In genomic region chr18:23583071-23583865, GRCh38 we compare ENCODE assay signal across 12 cellular contexts. TPM values are rescaled to one million over a fixed set of nuclear protein-coding genes. Genes with fewer than 3 reads are reported as not detected.
DNase-seq lines count a peak whose midpoint lies in the region; ATAC-seq and TF ChIP-seq lines count a peak whose summit lies in the region.
"Had no signal": no experiment of that assay in that cellular context is flagged by ENCODE, and none has a peak within 500 bp of the region (broad histone marks: within the 10 kb centered on the region; RNA-seq: fewer than 3 reads in every experiment).

No MANE protein-coding gene starts in this region.

- H3K9me3 Mint-ChIP-seq in activated naive CD8-positive, alpha-beta T cell (ENCODE audit: low read depth) = no peaks in the 10 kb centered on the region
- H3K9me3 Mint-ChIP-seq in activated naive CD8-positive, alpha-beta T cell treated with anti-CD3 and anti-CD28 coated beads, Interleukin-2, amount 50 U/mL, for 24 hours = no peaks in the 10 kb centered on the region
- no peaks in the 10 kb centered on the region for H3K9me3 Mint-ChIP-seq in natural killer cell
- H3K9me3 Mint-ChIP-seq: activated naive CD8-positive, alpha-beta T cell treated with anti-CD3 and anti-CD28 coated beads, Interleukin-2, amount 10 ng/mL, durations not matched to agents 7 days and 5 days had no signal

- peaks cover 61% of the 10 kb centered on the region for H3K4me1 Mint-ChIP-seq in activated naive CD8-positive, alpha-beta T cell (ENCODE audit: low read depth)
- H3K4me1 Mint-ChIP-seq in activated naive CD8-positive, alpha-beta T cell treated with anti-CD3 and anti-CD28 coated beads, Interleukin-2, amount 50 U/mL, for 24 hours = peaks cover 61% of the 10 kb centered on the region
- H3K4me1 Mint-ChIP-seq in natural killer cell = peaks cover 71 to 80% of the 10 kb centered on the region in 2 donors

- H3K27me3 Mint-ChIP-seq in activated naive CD8-positive, alpha-beta T cell = no peaks in the 10 kb centered on the region
- H3K27me3 Mint-ChIP-seq in activated naive CD8-positive, alpha-beta T cell treated with anti-CD3 and anti-CD28 coated beads, Interleukin-2, amount 50 U/mL, for 24 hours = no peaks in the 10 kb centered on the region
- no peaks in the 10 kb centered on the region for H3K27me3 Mint-ChIP-seq in natural killer cell (ENCODE audit: low read depth in 2 of 2)
- H3K27me3 Mint-ChIP-seq: activated naive CD8-positive, alpha-beta T cell treated with anti-CD3 and anti-CD28 coated beads, Interleukin-2, amount 10 ng/mL, durations not matched to agents 7 days and 5 days had no signal

- POLR2A ChIA-PET in A673 (lab: Charles Lee; ENCODE audit: low non-redundant PET) = no interaction called here

- no peaks in the 10 kb centered on the region for H3K9me3 ChIP-seq in upper lobe of right lung
- no peaks in the 10 kb centered on the region for H3K9me3 ChIP-seq in A673 (ENCODE audit: low read depth, low read length, poor library complexity, severe bottlenecking)
- H3K9me3 ChIP-seq: right atrium auricular region had no signal

- peaks cover 52% of the 10 kb centered on the region for H3K4me1 ChIP-seq in upper lobe of right lung
- peaks cover 20% of the 10 kb centered on the region for H3K4me1 ChIP-seq in A673 (ENCODE audit: insufficient read depth, low read length, poor library complexity, severe bottlenecking)

- TF ChIP-seq CTCF in natural killer cell (IDR thresholded peaks at IDR 0.05) (no peak), upper lobe of right lung (IDR thresholded peaks at IDR 0.05) (no peak), GM13977 (IDR thresholded peaks at IDR 0.05; ENCODE audit: extremely low read depth, insufficient read depth, missing control alignments) (no peak), A673 (conservative IDR thresholded peaks at IDR 0.05; ENCODE audit: low read depth, low read length) (no peak)

- H3K36me3 Mint-ChIP-seq in activated naive CD8-positive, alpha-beta T cell = peaks cover 7% of the 10 kb centered on the region
- peaks cover 11% of the 10 kb centered on the region for H3K36me3 Mint-ChIP-seq in activated naive CD8-positive, alpha-beta T cell treated with anti-CD3 and anti-CD28 coated beads, Interleukin-2, amount 50 U/mL, for 24 hours (ENCODE audit: low read depth)
- no peaks in the 10 kb centered on the region for H3K36me3 Mint-ChIP-seq in natural killer cell

- H3K4me3 ChIP-seq in upper lobe of right lung (peak overlapping the region; percentile 95), A673 (ENCODE audit: low read depth, low read length, poor library complexity, severe bottlenecking) (no peak overlapping the region)
- H3K4me3 ChIP-seq: K562, right atrium auricular region had no signal

- ATAC-seq in activated naive CD8-positive, alpha-beta T cell treated with anti-CD3 and anti-CD28 coated beads, Interleukin-2, amount 50 U/mL, for 24 hours = no peak
- ATAC-seq in natural killer cell (no peak), upper lobe of right lung (no peak)
- ATAC-seq: K562 had no signal

- CTCF ChIA-PET in A673 (lab: Charles Lee) = no interaction called here

- no peak for DNase-seq in activated naive CD8-positive, alpha-beta T cell treated with anti-CD3 and anti-CD28 coated beads, Interleukin-2, amount 50 U/mL, for 24 hours
- no peak for DNase-seq in natural killer cell
- DNase-seq in upper lobe of right lung = no peak
- no peak for DNase-seq in DMS153 treated with DMSO at 0.1 percent for 48 hours (lab: John Stamatoyannopoulos, UW; ENCODE audit: unreplicated experiment)
- no peak for DNase-seq in GM13977 (ENCODE audit: low spot score)
- DNase-seq in A673 (ENCODE audit: low spot score) = no peak
- DNase-seq: activated naive CD8-positive, alpha-beta T cell treated with anti-CD3 and anti-CD28 coated beads, Interleukin-2, amount 10 ng/mL, durations not matched to agents 7 days and 5 days; NCI-H2029 treated with DMSO at 0.1 percent for 48 hours had no signal

- no peaks in the 10 kb centered on the region for H3K27me3 ChIP-seq in upper lobe of right lung
- H3K27me3 ChIP-seq in A673 (replicated peaks; ENCODE audit: insufficient read depth, low read depth, low read length, poor library complexity) = no peaks in the 10 kb centered on the region
- H3K27me3 ChIP-seq: right atrium auricular region had no signal

- intact Hi-C loops in natural killer cell (cut with micrococcal nuclease) (no loop called here), upper lobe of right lung (cut with DNase I) (loop anchor here (5.0 kb wide), 1 partner anchor 61 kb away; no protein-coding TSS in a partner anchor), A673 (cut with micrococcal nuclease; ENCODE audit: unreplicated experiment) (no loop called here)

- no peaks in the 10 kb centered on the region for H3K36me3 ChIP-seq in upper lobe of right lung
- H3K36me3 ChIP-seq in A673 (ENCODE audit: insufficient read depth, low read length, poor library complexity, severe bottlenecking) = no peaks in the 10 kb centered on the region
- H3K36me3 ChIP-seq: right atrium auricular region had no signal

- BruUV-seq in A673 (replicated peaks; lab: Mats Ljungman, UMichigan) = no TSS peak

- peak overlapping the region; percentile 27 for H3K4me3 Mint-ChIP-seq in activated naive CD8-positive, alpha-beta T cell
- H3K4me3 Mint-ChIP-seq in activated naive CD8-positive, alpha-beta T cell treated with anti-CD3 and anti-CD28 coated beads, Interleukin-2, amount 50 U/mL, for 24 hours = no peak overlapping the region
- peak overlapping the region; percentile 96 for H3K4me3 Mint-ChIP-seq in natural killer cell

- H3K27ac ChIP-seq in cingulate gyrus (ENCODE audit: low read depth, low read length) (peak overlapping the region; percentile 94), upper lobe of right lung (no peak overlapping the region), A673 (ENCODE audit: low read depth, low read length, poor library complexity, severe bottlenecking) (no peak overlapping the region)
- H3K27ac ChIP-seq: right atrium auricular region had no signal

- H3K27ac Mint-ChIP-seq in activated naive CD8-positive, alpha-beta T cell = no peak overlapping the region
- no peak overlapping the region for H3K27ac Mint-ChIP-seq in activated naive CD8-positive, alpha-beta T cell treated with anti-CD3 and anti-CD28 coated beads, Interleukin-2, amount 50 U/mL, for 24 hours
- peak overlapping the region; percentile 81 to 94 for H3K27ac Mint-ChIP-seq in natural killer cell
- H3K27ac Mint-ChIP-seq: activated naive CD8-positive, alpha-beta T cell treated with anti-CD3 and anti-CD28 coated beads, Interleukin-2, amount 10 ng/mL, durations not matched to agents 7 days and 5 days had no signal

- in situ Hi-C loops in GM13977 (cut with MboI; ENCODE audit: low pct_unique_long_range_greater_than_20kb, low sequenced_read_pairs, unreplicated experiment) = no loop called here

RNA-seq across cellular contexts. Expression of gene NPC1, which starts 3.0 kb away (rescaled TPM):
- total RNA-seq in natural killer cell = 100 to 1,000 TPM; 143 to 203 (median 173) TPM
- total RNA-seq in upper lobe of right lung = 143 TPM
- total RNA-seq in A673 (2021) = 50.5 and 53.0 TPM in 2 replicates

Comparison
In these comparisons a context has a peak if more than half of its experiments do, and no peak if none do; other contexts are left out.
1. H3K27ac Mint-ChIP-seq: peak in natural killer cell (2 of 2); none in activated naive CD8-positive, alpha-beta T cell (single experiment) and activated naive CD8-positive, alpha-beta T cell treated with anti-CD3 and anti-CD28 coated beads, Interleukin-2, amount 50 U/mL, for 24 hours (single experiment).